2 cellular contexts compared by ENCODE assay signal in the genomic region with DNA sequence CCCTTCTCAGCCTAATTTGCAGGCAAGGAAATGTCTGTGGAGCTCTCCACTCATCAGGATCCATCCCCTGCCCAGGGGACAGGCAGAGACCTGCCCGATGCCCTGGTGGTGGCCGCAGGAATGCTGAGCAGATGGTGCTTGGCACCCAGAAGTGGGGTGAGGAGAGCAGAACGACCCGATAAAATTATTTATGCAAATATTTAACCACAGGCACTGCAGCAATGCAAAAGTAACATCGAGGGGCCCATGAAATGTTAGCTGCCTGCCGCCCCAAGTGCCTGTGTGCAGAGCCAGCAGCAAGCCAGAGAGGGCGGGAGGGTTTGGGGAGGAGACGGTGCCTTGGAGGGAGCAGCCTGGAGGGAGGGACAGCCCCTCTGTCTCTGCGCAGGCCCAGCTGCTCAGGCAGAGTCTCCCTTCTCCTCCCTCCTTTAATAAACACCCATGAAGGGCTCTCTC.
TF ChIP-seq lines count a peak whose summit lies in the region.

No MANE protein-coding gene starts in this region.

TF ChIP-seq in IMR-90, 13 proteins besides CTCF, POLR2A, EP300 and RAD21:
- TF ChIP-seq RCOR1 (IDR thresholded peaks at IDR 0.05; ENCODE audit: insufficient replicate concordance, low read length) (no peak), CHD1 (IDR thresholded peaks at IDR 0.05; ENCODE audit: low read depth, low read length) (no peak), RFX5 (IDR thresholded peaks at IDR 0.05; ENCODE audit: low read depth, low read length) (no peak), MAZ (IDR thresholded peaks at IDR 0.05; ENCODE audit: borderline replicate concordance, low read depth, low read length) (no peak), FOS (IDR thresholded peaks at IDR 0.05; ENCODE audit: low read depth, low read length) (no peak)
- TF ChIP-seq, protein P1, sequence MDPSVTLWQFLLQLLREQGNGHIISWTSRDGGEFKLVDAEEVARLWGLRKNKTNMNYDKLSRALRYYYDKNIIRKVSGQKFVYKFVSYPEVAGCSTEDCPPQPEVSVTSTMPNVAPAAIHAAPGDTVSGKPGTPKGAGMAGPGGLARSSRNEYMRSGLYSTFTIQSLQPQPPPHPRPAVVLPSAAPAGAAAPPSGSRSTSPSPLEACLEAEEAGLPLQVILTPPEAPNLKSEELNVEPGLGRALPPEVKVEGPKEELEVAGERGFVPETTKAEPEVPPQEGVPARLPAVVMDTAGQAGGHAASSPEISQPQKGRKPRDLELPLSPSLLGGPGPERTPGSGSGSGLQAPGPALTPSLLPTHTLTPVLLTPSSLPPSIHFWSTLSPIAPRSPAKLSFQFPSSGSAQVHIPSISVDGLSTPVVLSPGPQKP (IDR thresholded peaks at IDR 0.05; ENCODE audit: borderline replicate concordance, low read depth, low read length) = no peak
- TF ChIP-seq, protein P2, sequence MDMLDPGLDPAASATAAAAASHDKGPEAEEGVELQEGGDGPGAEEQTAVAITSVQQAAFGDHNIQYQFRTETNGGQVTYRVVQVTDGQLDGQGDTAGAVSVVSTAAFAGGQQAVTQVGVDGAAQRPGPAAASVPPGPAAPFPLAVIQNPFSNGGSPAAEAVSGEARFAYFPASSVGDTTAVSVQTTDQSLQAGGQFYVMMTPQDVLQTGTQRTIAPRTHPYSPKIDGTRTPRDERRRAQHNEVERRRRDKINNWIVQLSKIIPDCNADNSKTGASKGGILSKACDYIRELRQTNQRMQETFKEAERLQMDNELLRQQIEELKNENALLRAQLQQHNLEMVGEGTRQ (IDR thresholded peaks at IDR 0.05; ENCODE audit: low read depth, low read length) = no peak

TF ChIP-seq in GM12878, 131 proteins besides CTCF, POLR2A, EP300 and RAD21:
- no peak for TF ChIP-seq BMI1 (IDR thresholded peaks at IDR 0.05; ENCODE audit: borderline replicate concordance)
- TF ChIP-seq DPF2 (IDR thresholded peaks at IDR 0.05) = no peak
- TF ChIP-seq HDAC6 (IDR thresholded peaks at IDR 0.05; ENCODE audit: unreplicated experiment) = no peak
- no peak for TF ChIP-seq NFXL1 (IDR thresholded peaks at IDR 0.05; ENCODE audit: borderline replicate concordance)
- no peak for TF ChIP-seq RFX5 (IDR thresholded peaks at IDR 0.05; ENCODE audit: low read depth, low read length)
- TF ChIP-seq, protein P3, sequence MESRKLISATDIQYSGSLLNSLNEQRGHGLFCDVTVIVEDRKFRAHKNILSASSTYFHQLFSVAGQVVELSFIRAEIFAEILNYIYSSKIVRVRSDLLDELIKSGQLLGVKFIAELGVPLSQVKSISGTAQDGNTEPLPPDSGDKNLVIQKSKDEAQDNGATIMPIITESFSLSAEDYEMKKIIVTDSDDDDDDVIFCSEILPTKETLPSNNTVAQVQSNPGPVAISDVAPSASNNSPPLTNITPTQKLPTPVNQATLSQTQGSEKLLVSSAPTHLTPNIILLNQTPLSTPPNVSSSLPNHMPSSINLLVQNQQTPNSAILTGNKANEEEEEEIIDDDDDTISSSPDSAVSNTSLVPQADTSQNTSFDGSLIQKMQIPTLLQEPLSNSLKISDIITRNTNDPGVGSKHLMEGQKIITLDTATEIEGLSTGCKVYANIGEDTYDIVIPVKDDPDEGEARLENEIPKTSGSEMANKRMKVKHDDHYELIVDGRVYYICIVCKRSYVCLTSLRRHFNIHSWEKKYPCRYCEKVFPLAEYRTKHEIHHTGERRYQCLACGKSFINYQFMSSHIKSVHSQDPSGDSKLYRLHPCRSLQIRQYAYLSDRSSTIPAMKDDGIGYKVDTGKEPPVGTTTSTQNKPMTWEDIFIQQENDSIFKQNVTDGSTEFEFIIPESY (IDR thresholded peaks at IDR 0.05) = no peak
- TF ChIP-seq JUND (IDR thresholded peaks at IDR 0.05; ENCODE audit: low read depth, low read length) = no peak
- TF ChIP-seq, protein P4, sequence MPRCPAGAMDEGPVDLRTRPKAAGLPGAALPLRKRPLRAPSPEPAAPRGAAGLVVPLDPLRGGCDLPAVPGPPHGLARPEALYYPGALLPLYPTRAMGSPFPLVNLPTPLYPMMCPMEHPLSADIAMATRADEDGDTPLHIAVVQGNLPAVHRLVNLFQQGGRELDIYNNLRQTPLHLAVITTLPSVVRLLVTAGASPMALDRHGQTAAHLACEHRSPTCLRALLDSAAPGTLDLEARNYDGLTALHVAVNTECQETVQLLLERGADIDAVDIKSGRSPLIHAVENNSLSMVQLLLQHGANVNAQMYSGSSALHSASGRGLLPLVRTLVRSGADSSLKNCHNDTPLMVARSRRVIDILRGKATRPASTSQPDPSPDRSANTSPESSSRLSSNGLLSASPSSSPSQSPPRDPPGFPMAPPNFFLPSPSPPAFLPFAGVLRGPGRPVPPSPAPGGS (IDR thresholded peaks at IDR 0.05; ENCODE audit: borderline replicate concordance, insufficient read depth, low read depth, low read length, poor library complexity, severe bottlenecking) = no peak
- TF ChIP-seq TCF3 (IDR thresholded peaks at IDR 0.05; ENCODE audit: borderline replicate concordance, insufficient read depth, low read depth, low read length) = no peak
- TF ChIP-seq CBX3 (IDR thresholded peaks at IDR 0.05; ENCODE audit: borderline replicate concordance, low read depth) = no peak
- TF ChIP-seq NR2F1 (conservative IDR thresholded peaks at IDR 0.05) = no peak
- no peak for TF ChIP-seq BCL11A (IDR thresholded peaks at IDR 0.05; ENCODE audit: low read depth, low read length)
- no peak for TF ChIP-seq RBBP5 (conservative IDR thresholded peaks at IDR 0.05)
- TF ChIP-seq PML (IDR thresholded peaks at IDR 0.05; ENCODE audit: low read length) = no peak
